Comparison of ENCODE assay signal across 8 cellular contexts in the genomic region with DNA sequence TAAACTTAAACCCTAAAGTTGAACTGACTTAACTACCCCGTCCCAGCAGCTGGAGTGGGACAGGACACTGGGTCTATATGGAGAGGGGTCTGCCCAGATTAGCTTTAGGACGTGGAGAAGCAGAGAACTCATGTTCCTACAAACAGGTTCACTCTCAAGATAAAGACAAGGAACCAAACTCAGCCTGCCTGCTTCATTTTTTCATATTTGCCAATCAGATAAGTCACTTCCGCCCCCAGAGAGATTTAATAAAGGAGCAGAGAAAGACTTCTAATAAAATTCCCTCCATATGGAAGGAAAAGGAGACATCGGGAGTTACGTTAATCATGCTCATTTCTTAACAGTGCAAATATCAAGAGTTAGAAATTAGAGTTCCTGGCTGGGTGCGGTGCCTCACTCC. TPM values are rescaled to one million over a fixed set of nuclear protein-coding genes. Genes with fewer than 3 reads are reported as not detected.
"Had no signal": no experiment of that assay in that cellular context is flagged by ENCODE, and none has a peak within 500 bp of the region (broad histone marks: within the 10 kb centered on the region; RNA-seq: fewer than 3 reads in every experiment).

No MANE protein-coding gene starts in this region.

- DNase-seq: H9, HCEC 1CT, KBM-7 had no signal

- ATAC-seq: GM23338, HepG2 had no signal

- FAIRE-seq: H1, H54, HepG2 had no signal

- H3K27ac ChIP-seq: HL-60 had no signal

- H3K4me3 ChIP-seq: GM23338 had no signal

RNA-seq across cellular contexts. Expression of gene TCL1A, which starts 42.2 kb away (rescaled TPM):
- total RNA-seq: H9, HepG2 had no signal
